Comparison of ENCODE assay signal across 2 cellular contexts in genomic region chr5:43366680-43367246, GRCh38. TPM values are rescaled to one million over a fixed set of nuclear protein-coding genes. Genes with fewer than 3 reads are reported as not detected.
"Had no signal": no experiment of that assay in that cellular context is flagged by ENCODE, and none has a peak within 500 bp of the region (broad histone marks: within the 10 kb centered on the region; RNA-seq: fewer than 3 reads in every experiment).

No MANE protein-coding gene starts in this region.

RNA-seq across cellular contexts. Expression of gene CCL28, which starts 45.4 kb away (rescaled TPM):
- total RNA-seq: OCI-LY7, SJCRH30 had no signal
